In genomic region chr12:40105515-40106201, GRCh38 we compare ENCODE assay signal across 1 cellular context.
TF ChIP-seq lines count a peak whose summit lies in the region.

TSS of gene SLC2A13 (minus strand) at chr12:40106081. CDS start at chr12:40105808, 273 bp downstream.

TF ChIP-seq in HepG2, 621 proteins besides CTCF, POLR2A, EP300 and RAD21 (continued from another document and continues in another):
- TF ChIP-seq, protein P1, sequence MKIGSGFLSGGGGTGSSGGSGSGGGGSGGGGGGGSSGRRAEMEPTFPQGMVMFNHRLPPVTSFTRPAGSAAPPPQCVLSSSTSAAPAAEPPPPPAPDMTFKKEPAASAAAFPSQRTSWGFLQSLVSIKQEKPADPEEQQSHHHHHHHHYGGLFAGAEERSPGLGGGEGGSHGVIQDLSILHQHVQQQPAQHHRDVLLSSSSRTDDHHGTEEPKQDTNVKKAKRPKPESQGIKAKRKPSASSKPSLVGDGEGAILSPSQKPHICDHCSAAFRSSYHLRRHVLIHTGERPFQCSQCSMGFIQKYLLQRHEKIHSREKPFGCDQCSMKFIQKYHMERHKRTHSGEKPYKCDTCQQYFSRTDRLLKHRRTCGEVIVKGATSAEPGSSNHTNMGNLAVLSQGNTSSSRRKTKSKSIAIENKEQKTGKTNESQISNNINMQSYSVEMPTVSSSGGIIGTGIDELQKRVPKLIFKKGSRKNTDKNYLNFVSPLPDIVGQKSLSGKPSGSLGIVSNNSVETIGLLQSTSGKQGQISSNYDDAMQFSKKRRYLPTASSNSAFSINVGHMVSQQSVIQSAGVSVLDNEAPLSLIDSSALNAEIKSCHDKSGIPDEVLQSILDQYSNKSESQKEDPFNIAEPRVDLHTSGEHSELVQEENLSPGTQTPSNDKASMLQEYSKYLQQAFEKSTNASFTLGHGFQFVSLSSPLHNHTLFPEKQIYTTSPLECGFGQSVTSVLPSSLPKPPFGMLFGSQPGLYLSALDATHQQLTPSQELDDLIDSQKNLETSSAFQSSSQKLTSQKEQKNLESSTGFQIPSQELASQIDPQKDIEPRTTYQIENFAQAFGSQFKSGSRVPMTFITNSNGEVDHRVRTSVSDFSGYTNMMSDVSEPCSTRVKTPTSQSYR (CRISPR knock-in tag; IDR thresholded peaks at IDR 0.05; ENCODE audit: borderline replicate concordance) = no peak
- TF ChIP-seq ZNF709 (CRISPR knock-in tag; IDR thresholded peaks at IDR 0.05) (0 out of 2 replicates have a peak, but pooled peaks have one; percentile 13), KAT7 (CRISPR knock-in tag; IDR thresholded peaks at IDR 0.05; ENCODE audit: borderline replicate concordance) (no peak), E2F1 (CRISPR knock-in tag; IDR thresholded peaks at IDR 0.05) (peak; percentile 44; the same call in 1 of the 2 replicates), MAZ (IDR thresholded peaks at IDR 0.05; ENCODE audit: borderline replicate concordance, low read depth, low read length) (peak; percentile 62), MAZ (CRISPR knock-in tag; IDR thresholded peaks at IDR 0.05; ENCODE audit: low read depth) (0 out of 2 replicates have a peak, but pooled peaks have one; percentile 35), ZNF160 (CRISPR knock-in tag; IDR thresholded peaks at IDR 0.05) (no peak; the same call in 1 of the 2 replicates), ZSCAN21 (CRISPR knock-in tag; IDR thresholded peaks at IDR 0.05; ENCODE audit: borderline replicate concordance) (peak; percentile 7; the same call in 1 of the 2 replicates), ZNF766 (CRISPR knock-in tag; IDR thresholded peaks at IDR 0.05; ENCODE audit: borderline replicate concordance) (peak; percentile 77; the same call in 1 of the 2 replicates), ATF7-NPFF (CRISPR knock-in tag; IDR thresholded peaks at IDR 0.05; ENCODE audit: low read depth) (peak; percentile 20; the same call in 1 of the 2 replicates), REST (IDR thresholded peaks at IDR 0.05; ENCODE audit: borderline replicate concordance in 1 of 2, low read depth in 1 of 2, low read length in 2 of 2) (peak in 1 of 2 experiments; percentile 21; a peak in 1 of 4 replicates), HNRNPLL (IDR thresholded peaks at IDR 0.05; ENCODE audit: low read depth, low read length, poor library complexity, severe bottlenecking) (peak; percentile 86), PRMT3 (CRISPR knock-in tag; IDR thresholded peaks at IDR 0.05; ENCODE audit: borderline replicate concordance, low read depth) (0 out of 2 replicates have a peak, but pooled peaks have one; percentile 48), MTERF4 (CRISPR knock-in tag; IDR thresholded peaks at IDR 0.05) (0 out of 2 replicates have a peak, but pooled peaks have one; percentile 21), ZNF276 (CRISPR knock-in tag; IDR thresholded peaks at IDR 0.05; ENCODE audit: low read depth) (peak; percentile 31; the same call in 1 of the 2 replicates), FOXP4 (CRISPR knock-in tag; IDR thresholded peaks at IDR 0.05) (0 out of 2 replicates have a peak, but pooled peaks have one; percentile 14), BHLHE40 (IDR thresholded peaks at IDR 0.05; ENCODE audit: low read length) (peak; percentile 95), PHF8 (CRISPR knock-in tag; IDR thresholded peaks at IDR 0.05) (peak; percentile 63; the same call in 1 of the 2 replicates), ZNF138 (CRISPR knock-in tag; IDR thresholded peaks at IDR 0.05; ENCODE audit: low read depth) (peak; percentile 39; the same call in 1 of the 2 replicates), TOPORS (CRISPR knock-in tag; IDR thresholded peaks at IDR 0.05) (peak; percentile 65; the same call in 1 of the 2 replicates), ZNF431 (CRISPR knock-in tag; IDR thresholded peaks at IDR 0.05; ENCODE audit: borderline replicate concordance, low read depth) (0 out of 2 replicates have a peak, but pooled peaks have one; percentile 24), NR0B2 (CRISPR knock-in tag; IDR thresholded peaks at IDR 0.05) (0 out of 2 replicates have a peak, but pooled peaks have one; percentile 43), DR1 (CRISPR knock-in tag; IDR thresholded peaks at IDR 0.05) (no peak), ZNF230 (CRISPR knock-in tag; IDR thresholded peaks at IDR 0.05) (0 out of 2 replicates have a peak, but pooled peaks have one; percentile 54), RARA (CRISPR knock-in tag; IDR thresholded peaks at IDR 0.05) (no peak), IRF2 (CRISPR knock-in tag; IDR thresholded peaks at IDR 0.05) (no peak), ZNF776 (CRISPR knock-in tag; IDR thresholded peaks at IDR 0.05) (peak; percentile 59; the same call in 1 of the 2 replicates), ZBTB49 (CRISPR knock-in tag; IDR thresholded peaks at IDR 0.05; ENCODE audit: borderline replicate concordance) (no peak), SALL2 (CRISPR knock-in tag; IDR thresholded peaks at IDR 0.05) (0 out of 2 replicates have a peak, but pooled peaks have one; percentile 26), HDAC1 (CRISPR knock-in tag; IDR thresholded peaks at IDR 0.05) (peak; percentile 63; the same call in 1 of the 2 replicates), ZNF446 (CRISPR knock-in tag; IDR thresholded peaks at IDR 0.05) (peak; percentile 79; the same call in 1 of the 2 replicates), ZNF484 (CRISPR knock-in tag; IDR thresholded peaks at IDR 0.05; ENCODE audit: borderline replicate concordance, low read depth) (no peak), TAF1 (CRISPR knock-in tag; IDR thresholded peaks at IDR 0.05) (peak; percentile 38; the same call in 1 of the 2 replicates)
- TF ChIP-seq, protein P2, sequence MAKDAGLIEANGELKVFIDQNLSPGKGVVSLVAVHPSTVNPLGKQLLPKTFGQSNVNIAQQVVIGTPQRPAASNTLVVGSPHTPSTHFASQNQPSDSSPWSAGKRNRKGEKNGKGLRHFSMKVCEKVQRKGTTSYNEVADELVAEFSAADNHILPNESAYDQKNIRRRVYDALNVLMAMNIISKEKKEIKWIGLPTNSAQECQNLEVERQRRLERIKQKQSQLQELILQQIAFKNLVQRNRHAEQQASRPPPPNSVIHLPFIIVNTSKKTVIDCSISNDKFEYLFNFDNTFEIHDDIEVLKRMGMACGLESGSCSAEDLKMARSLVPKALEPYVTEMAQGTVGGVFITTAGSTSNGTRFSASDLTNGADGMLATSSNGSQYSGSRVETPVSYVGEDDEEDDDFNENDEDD (CRISPR knock-in tag; IDR thresholded peaks at IDR 0.05; ENCODE audit: borderline replicate concordance) = peak; percentile 61; the same call in 1 of the 2 replicates
